8 cellular contexts compared by ENCODE assay signal in genomic region chr4:6263541-6264540, GRCh38. TPM values are rescaled to one million over a fixed set of nuclear protein-coding genes. Genes with fewer than 3 reads are reported as not detected.
DNase-seq lines count a peak whose midpoint lies in the region; ATAC-seq and TF ChIP-seq lines count a peak whose summit lies in the region.

No MANE protein-coding gene starts in this region.

- H3K9me2 ChIP-seq in GM23248 (ENCODE audit: insufficient read depth) (no peaks in the 10 kb centered on the region), hepatocyte (replicated peaks; ENCODE audit: insufficient read depth) (no peaks in the 10 kb centered on the region)

- intact Hi-C loops in uterus (cut with DNase I; ENCODE audit: low total_unique reads) = no loop called here

- H3K4me3 Mint-ChIP-seq in activated T-helper 17 cell treated with anti-CD3 and anti-CD28 coated beads, Interleukin-2, amount 50 U/mL, for 72 hours = no peak overlapping the region

- H3K4me1 ChIP-seq in GM23248 (ENCODE audit: insufficient read depth) (no peaks in the 10 kb centered on the region), hepatocyte (ENCODE audit: insufficient read depth) (no peaks in the 10 kb centered on the region), uterus (no peaks in the 10 kb centered on the region)

- H3K79me2 ChIP-seq in GM23248 (ENCODE audit: insufficient read depth) (no peaks in the 10 kb centered on the region), hepatocyte (no peaks in the 10 kb centered on the region)

- H2AFZ ChIP-seq in GM23248 (no peak overlapping the region), hepatocyte (no peak overlapping the region)

- no peaks in the 10 kb centered on the region for H3K9me3 Mint-ChIP-seq in activated T-helper 17 cell treated with anti-CD3 and anti-CD28 coated beads, Interleukin-2, amount 50 U/mL, for 72 hours

- no peaks in the 10 kb centered on the region for H3F3A ChIP-seq in GM23248 (ENCODE audit: insufficient read depth)

- no peak overlapping the region for H3K27ac Mint-ChIP-seq in activated T-helper 17 cell treated with anti-CD3 and anti-CD28 coated beads, Interleukin-2, amount 50 U/mL, for 72 hours

- peaks cover 15% of the 10 kb centered on the region for H3K27me3 Mint-ChIP-seq in activated T-helper 17 cell treated with anti-CD3 and anti-CD28 coated beads, Interleukin-2, amount 50 U/mL, for 72 hours

- no peaks in the 10 kb centered on the region for H3K36me3 ChIP-seq in GM23248 (ENCODE audit: low read depth)
- H3K36me3 ChIP-seq in hepatocyte (replicated peaks; ENCODE audit: insufficient read depth, low read depth) = no peaks in the 10 kb centered on the region
- H3K36me3 ChIP-seq in uterus = no peaks in the 10 kb centered on the region

- peak; percentile 59 for TF ChIP-seq CTCF in hepatocyte (IDR thresholded peaks at IDR 0.05; ENCODE audit: poor library complexity)
- TF ChIP-seq CTCF in uterus (IDR thresholded peaks at IDR 0.05) = peak; percentile 59 to 71 (median 62)

- H3K36me3 Mint-ChIP-seq in activated T-helper 17 cell treated with anti-CD3 and anti-CD28 coated beads, Interleukin-2, amount 50 U/mL, for 72 hours (ENCODE audit: low read depth) = no peaks in the 10 kb centered on the region

- no peak overlapping the region for H3K4me2 ChIP-seq in GM23248 (ENCODE audit: unreplicated experiment)
- H3K4me2 ChIP-seq in hepatocyte = no peak overlapping the region

- H3K4me1 Mint-ChIP-seq in activated T-helper 17 cell treated with anti-CD3 and anti-CD28 coated beads, Interleukin-2, amount 50 U/mL, for 72 hours = no peaks in the 10 kb centered on the region

- no peak for TF ChIP-seq POLR2A in uterus (IDR thresholded peaks at IDR 0.05)

- H3K27me3 ChIP-seq in GM23248 (replicated peaks; ENCODE audit: insufficient read depth) (peaks cover 16% of the 10 kb centered on the region), hepatocyte (no peaks in the 10 kb centered on the region), uterus (no peaks in the 10 kb centered on the region)

- ATAC-seq in activated T-helper 17 cell treated with anti-CD3 and anti-CD28 coated beads, Interleukin-2, amount 50 U/mL, for 72 hours (replicated peaks) = peak; percentile 52
- ATAC-seq in GM19328 (IDR thresholded peaks at IDR 0.05; ENCODE audit: unreplicated experiment) = no peak

- in situ Hi-C loops in GM23248 (cut with MboI) = no loop called here

- H3K27ac ChIP-seq in GM23248 (no peak overlapping the region), hepatocyte (no peak overlapping the region), uterus (no peak overlapping the region)

- H4K20me1 ChIP-seq in GM23248 (ENCODE audit: insufficient read depth) (no peaks in the 10 kb centered on the region), hepatocyte (ENCODE audit: insufficient read depth, poor library complexity, severe bottlenecking) (no peaks in the 10 kb centered on the region)

- H3K9ac ChIP-seq in GM23248 = no peak overlapping the region

- 50 to 57% methylated on average over 16 to 18 of the region's 18 CpGs for WGBS in GM23248 (ENCODE audit: low coverage in 1 of 2, low lambda C conversion rate in 2 of 2, missing lambda C conversion rate in 2 of 2), 2 experiments
- 82% methylated on average over 16 of the region's 18 CpGs for WGBS in hepatocyte (ENCODE audit: low lambda C conversion rate, missing lambda C conversion rate)

- H3K4me3 ChIP-seq in GM23248 (no peak overlapping the region), hepatocyte (no peak overlapping the region), uterus (no peak overlapping the region)

- DNase-seq in CD1c-positive myeloid dendritic cell (ENCODE audit: extremely low spot score) (peak; percentile 30), GM23248 (peak; percentile 64), hepatocyte (ENCODE audit: low spot score) (peak; percentile 72), uterus (peak in 1 of 2 donors; percentile 62), T-helper 9 cell (no peak), SIG-M5 (lab: John Stamatoyannopoulos, UW) (no peak)

- H3K9me3 ChIP-seq in GM23248 (ENCODE audit: low read depth) = no peaks in the 10 kb centered on the region
- H3K9me3 ChIP-seq in hepatocyte (ENCODE audit: low read depth) = no peaks in the 10 kb centered on the region
- no peaks in the 10 kb centered on the region for H3K9me3 ChIP-seq in uterus

RNA-seq across cellular contexts. Expression of gene WFS1, which starts 5.8 kb away (rescaled TPM):
- 21.5 and 24.2 TPM in 2 replicates for total RNA-seq in GM23248 (2014; rRNA removed; shearing (Covaris generic))
- polyA plus RNA-seq in GM23248 (2016; fragmentation: Nextera tagmentation; extraction: Ambion mirVana) (24.4 and 25.0 TPM in 2 replicates), hepatocyte (36.1 and 44.4 TPM in 2 replicates)
- total RNA-seq in activated T-helper 17 cell treated with anti-CD3 and anti-CD28 coated beads, Interleukin-2, amount 50 U/mL, for 72 hours = 1 to 10 TPM; 1.1 to 2.6 TPM
- total RNA-seq in hepatocyte (32.5 and 43.1 TPM in 2 replicates), uterus (100 to 1,000 TPM in 1 of 4 donors, 10 to 100 TPM in 3; 27.5 to 118 (median 51.9) TPM)

Comparison
In these comparisons a context has a peak if more than half of its experiments do, and no peak if none do; other contexts are left out.
1. DNase-seq: peak in CD1c-positive myeloid dendritic cell (single experiment), GM23248 (single experiment) and hepatocyte (single experiment); none in T-helper 9 cell (single experiment) and SIG-M5 (single experiment).